In the genomic region with DNA sequence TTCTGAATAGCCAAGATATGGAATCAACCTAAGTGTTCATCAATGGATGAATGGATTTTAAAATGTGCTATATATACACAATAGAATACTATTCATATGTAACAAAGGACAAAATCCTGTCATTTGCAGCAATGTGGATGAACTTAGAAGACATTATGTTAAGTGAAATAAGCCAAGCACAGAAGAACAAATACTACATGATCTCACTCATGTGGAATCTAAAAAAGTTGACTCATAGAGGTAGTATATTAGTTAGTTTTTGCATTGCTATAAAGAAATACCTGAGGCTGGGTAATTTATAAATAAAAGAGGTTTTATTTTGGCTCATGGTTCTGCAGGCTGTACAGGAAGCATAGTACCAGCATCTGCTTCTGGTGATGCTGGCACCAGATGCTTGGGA, we compare ENCODE assay signal across 25 cellular contexts. TPM values are rescaled to one million over a fixed set of nuclear protein-coding genes. Genes with fewer than 3 reads are reported as not detected.
"Had no signal": no experiment of that assay in that cellular context is flagged by ENCODE, and none has a peak within 500 bp of the region (broad histone marks: within the 10 kb centered on the region; RNA-seq: fewer than 3 reads in every experiment).

No MANE protein-coding gene starts in this region.

- H3K27ac Mint-ChIP-seq: dendritic cell treated with granulocyte-macrophage colony-stimulating factor and Interleukin-4, amounts not matched to agents 40 ng/mL and 50 ng/mL, for 4 days; effector memory CD8-positive, alpha-beta T cell; stimulated activated effector memory CD8-positive, alpha-beta T cell treated with anti-CD3 and anti-CD28 coated beads, Interleukin-12 subunit alpha, Interleukin-12 subunit beta, amount 100 ng/mL, for 72 hours; stimulated activated naive CD8-positive, alpha-beta T cell treated with anti-CD3 and anti-CD28 coated beads, Interleukin-15, Interleukin-2, amounts not matched to agents 100 ng/mL and 50 ng/mL, for 24 hours had no signal

- H3K79me2 ChIP-seq: parathyroid adenoma had no signal

- FAIRE-seq: colon, frontal cortex had no signal

- H3K4me1 ChIP-seq: heart right ventricle, left ventricle myocardium inferior, lower lobe of right lung, parathyroid adenoma, prostate gland, right lobe of liver, tibial artery, upper lobe of left lung, vagina had no signal

- DNase-seq: effector memory CD8-positive, alpha-beta T cell; heart right ventricle; hypothalamus; islet precursor cell; left cardiac atrium; left ventricle myocardium inferior; lower lobe of right lung; midbrain; retina; right lobe of liver; stimulated activated CD4-positive, alpha-beta T cell treated with anti-CD3 and anti-CD28 coated beads, Interleukin-4, amount 100 ng/mL, for 1 hour; stimulated activated CD8-positive, alpha-beta memory T cell treated with anti-CD3 and anti-CD28 coated beads, Interleukin-4, amount 100 ng/mL, for 48 hours; tibial artery; upper lobe of left lung had no signal

- H3K9me3 ChIP-seq: prostate gland, right lobe of liver had no signal

- H3K9ac ChIP-seq: parathyroid adenoma had no signal

- H3K27ac ChIP-seq: heart right ventricle, left ventricle myocardium inferior, lower lobe of right lung, parathyroid adenoma, prostate gland, right lobe of liver, tibial artery, upper lobe of left lung, vagina had no signal

- H2AFZ ChIP-seq: parathyroid adenoma had no signal

- H3K36me3 ChIP-seq: left ventricle myocardium inferior, lower lobe of right lung, prostate gland, right lobe of liver, upper lobe of left lung, vagina had no signal

- H3K27me3 ChIP-seq: heart right ventricle, right lobe of liver, tibial artery, upper lobe of left lung, vagina had no signal

- H3K4me3 Mint-ChIP-seq: dendritic cell treated with granulocyte-macrophage colony-stimulating factor and Interleukin-4, amounts not matched to agents 40 ng/mL and 50 ng/mL, for 4 days; effector memory CD8-positive, alpha-beta T cell; nephron; stimulated activated effector memory CD8-positive, alpha-beta T cell treated with anti-CD3 and anti-CD28 coated beads, Interleukin-12 subunit alpha, Interleukin-12 subunit beta, amount 100 ng/mL, for 72 hours; stimulated activated naive CD8-positive, alpha-beta T cell treated with anti-CD3 and anti-CD28 coated beads, Interleukin-15, Interleukin-2, amounts not matched to agents 100 ng/mL and 50 ng/mL, for 24 hours had no signal

- ATAC-seq: effector memory CD8-positive, alpha-beta T cell; heart right ventricle; left cardiac atrium; lower lobe of right lung; stimulated activated effector memory CD8-positive, alpha-beta T cell treated with anti-CD3 and anti-CD28 coated beads, Interleukin-12 subunit alpha, Interleukin-12 subunit beta, amount 100 ng/mL, for 72 hours had no signal

- H3K27me3 Mint-ChIP-seq: dendritic cell treated with granulocyte-macrophage colony-stimulating factor and Interleukin-4, amounts not matched to agents 40 ng/mL and 50 ng/mL, for 4 days; effector memory CD8-positive, alpha-beta T cell had no signal

- H3K4me3 ChIP-seq: heart right ventricle, left ventricle myocardium inferior, lower lobe of right lung, prostate gland, right lobe of liver, tibial artery, upper lobe of left lung, vagina had no signal

- H3K4me1 Mint-ChIP-seq: nephron; stimulated activated effector memory CD8-positive, alpha-beta T cell treated with anti-CD3 and anti-CD28 coated beads, Interleukin-12 subunit alpha, Interleukin-12 subunit beta, amount 100 ng/mL, for 72 hours had no signal

RNA-seq across cellular contexts. Expression of a gene that starts 8.1 kb away (rescaled TPM):
- total RNA-seq: glomerular endothelial cell, temporal lobe, vagina had no signal

RNA-seq across cellular contexts. Expression of a gene that starts 58.2 kb away (rescaled TPM):
- total RNA-seq: frontal cortex, glomerular endothelial cell, left cardiac atrium, left ventricle myocardium inferior, right lobe of liver had no signal
